ENCODE assay signal across 9 cellular contexts in genomic region chr13:59318320-59318930, GRCh38.
A peak's percentile ranks its signal among the peaks of the same experiment; 100 is the strongest.
DNase-seq lines count a peak whose midpoint lies in the region; ATAC-seq lines count a peak whose summit lies in the region.
"Had no signal": no experiment of that assay in that cellular context is flagged by ENCODE, and none has a peak within 500 bp of the region (broad histone marks: within the 10 kb centered on the region; RNA-seq: fewer than 3 reads in every experiment).

No MANE protein-coding gene starts in this region.

- no peak overlapping the region for H3K27ac ChIP-seq in CD4-positive, CD25-positive, alpha-beta regulatory T cell (ENCODE audit: insufficient read depth, low read length, poor library complexity, severe bottlenecking)

- H3K36me3 ChIP-seq in CD4-positive, CD25-positive, alpha-beta regulatory T cell (ENCODE audit: control insufficient read depth, insufficient read depth, low read length): no peaks in the 10 kb centered on the region

- H3K9me3 Mint-ChIP-seq in CD4-positive, CD25-positive, alpha-beta regulatory T cell: peaks cover 0 to 4% (median 3%) of the 10 kb centered on the region in 7 donors
- H3K9me3 Mint-ChIP-seq: activated B cell treated with CpG ODN at 0.5 μM for 24 hours had no signal

- no peaks in the 10 kb centered on the region for H3K9me3 ChIP-seq in CD4-positive, CD25-positive, alpha-beta regulatory T cell (ENCODE audit: control insufficient read depth in 2 of 2, low read length in 2 of 2)

- no peak overlapping the region for H3K4me3 Mint-ChIP-seq in CD4-positive, CD25-positive, alpha-beta regulatory T cell
- H3K4me3 Mint-ChIP-seq: activated B cell treated with CpG ODN at 0.5 μM for 24 hours had no signal

- no peak overlapping the region for H3K27ac Mint-ChIP-seq in CD4-positive, CD25-positive, alpha-beta regulatory T cell
- H3K27ac Mint-ChIP-seq: activated B cell treated with CpG ODN at 0.5 μM for 24 hours had no signal

- H3K27me3 Mint-ChIP-seq in CD4-positive, CD25-positive, alpha-beta regulatory T cell: peaks cover 7% of the 10 kb centered on the region
- H3K27me3 Mint-ChIP-seq: activated B cell treated with CpG ODN at 0.5 μM for 24 hours had no signal

- H3K36me3 Mint-ChIP-seq in CD4-positive, CD25-positive, alpha-beta regulatory T cell: no peaks in the 10 kb centered on the region

- no peak for ATAC-seq in CD4-positive, CD25-positive, alpha-beta regulatory T cell (ENCODE audit: low read depth in 2 of 2)

- H3K4me1 Mint-ChIP-seq in CD4-positive, CD25-positive, alpha-beta regulatory T cell: no peaks in the 10 kb centered on the region
- H3K4me1 Mint-ChIP-seq: activated B cell treated with CpG ODN at 0.5 μM for 24 hours had no signal

- H3K4me1 ChIP-seq in CD4-positive, CD25-positive, alpha-beta regulatory T cell (ENCODE audit: control insufficient read depth, insufficient read depth, low read length, poor library complexity, severe bottlenecking): no peaks in the 10 kb centered on the region

- no peaks in the 10 kb centered on the region for H3K27me3 ChIP-seq in CD4-positive, CD25-positive, alpha-beta regulatory T cell (ENCODE audit: control insufficient read depth, insufficient read depth, low read length)

- no peak overlapping the region for H3K4me3 ChIP-seq in CD4-positive, CD25-positive, alpha-beta regulatory T cell (ENCODE audit: low read depth, low read length)

- DNase-seq in CD4-positive, CD25-positive, alpha-beta regulatory T cell: peak; percentile 1 to 51 (median 4)
- peak; percentile 2 for DNase-seq in GM19238 (ENCODE audit: insufficient read length, low spot score)
- peak; percentile 10 for DNase-seq in HS-5 (ENCODE audit: low read depth)
- DNase-seq in OCI-M1 (lab: John Stamatoyannopoulos, UW): peak; percentile 87
- DNase-seq in activated T-helper 9 cell treated with anti-CD3 and anti-CD28 coated beads, Interleukin-2, amount 50 U/mL, for 16 hours (ENCODE audit: low read depth): peak; percentile 19
- peak; percentile 3 for DNase-seq in germinal center (ENCODE audit: low spot score)
- DNase-seq in pons (ENCODE audit: low spot score): peak; percentile 88
- no peak for DNase-seq in HuH-7.5 (ENCODE audit: low spot score)
- DNase-seq: activated B cell treated with CpG ODN at 0.5 μM for 24 hours had no signal
